1 cellular context compared by ENCODE assay signal in the genomic region with DNA sequence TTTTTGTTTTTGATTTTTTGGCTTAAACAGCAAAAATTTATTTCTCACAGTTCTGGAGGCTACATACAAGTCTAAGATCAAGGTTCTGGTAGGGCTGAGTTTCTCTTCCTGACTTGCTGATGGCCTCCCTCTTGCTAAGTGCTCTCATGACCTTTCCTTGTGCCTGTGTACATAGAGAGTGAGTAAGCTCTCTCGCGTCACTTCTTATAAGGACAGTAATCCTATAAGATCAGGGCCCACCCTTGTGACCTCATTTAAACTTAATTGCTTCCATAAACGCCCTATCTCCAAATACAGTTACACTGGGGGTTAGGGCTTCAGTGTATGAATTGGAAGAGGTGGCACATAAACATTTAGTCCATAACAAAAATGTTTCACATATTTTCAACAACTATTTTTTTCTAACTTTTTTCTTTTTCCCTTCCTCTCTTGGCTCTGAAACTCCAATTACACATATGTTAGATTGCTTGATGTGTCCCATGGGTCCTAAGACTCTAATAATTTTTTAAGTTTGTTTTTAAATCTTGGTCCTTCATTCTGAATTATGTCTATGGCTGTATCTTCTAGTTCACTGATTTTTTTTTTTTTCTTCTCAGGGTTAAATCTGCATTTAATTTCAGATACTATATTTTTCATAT.
TF ChIP-seq lines count a peak whose summit lies in the region.

No MANE protein-coding gene starts in this region.

TF ChIP-seq in HEK293, 187 proteins besides CTCF, POLR2A, EP300 and RAD21 (continued from another document):
- 0 out of 2 replicates have a peak, but pooled peaks have one; percentile 13 for TF ChIP-seq SP3 (tag by site-specific recombination; IDR thresholded peaks at IDR 0.05)
- peak; percentile 75 for TF ChIP-seq KLF1 (tag by site-specific recombination; IDR thresholded peaks at IDR 0.05)
- no peak for TF ChIP-seq ZNF518A (tag by site-specific recombination; conservative IDR thresholded peaks at IDR 0.05; ENCODE audit: low read depth)
- no peak for TF ChIP-seq ZNF768 (tag by site-specific recombination; IDR thresholded peaks at IDR 0.05)
- no peak for TF ChIP-seq ZNF623 (tag by site-specific recombination; IDR thresholded peaks at IDR 0.05)
- TF ChIP-seq ZNF16 (tag by site-specific recombination; IDR thresholded peaks at IDR 0.05; ENCODE audit: low read depth): no peak
- no peak for TF ChIP-seq ELK4 (IDR thresholded peaks at IDR 0.05; ENCODE audit: borderline replicate concordance, low read depth, low read length)
- TF ChIP-seq, protein P1, sequence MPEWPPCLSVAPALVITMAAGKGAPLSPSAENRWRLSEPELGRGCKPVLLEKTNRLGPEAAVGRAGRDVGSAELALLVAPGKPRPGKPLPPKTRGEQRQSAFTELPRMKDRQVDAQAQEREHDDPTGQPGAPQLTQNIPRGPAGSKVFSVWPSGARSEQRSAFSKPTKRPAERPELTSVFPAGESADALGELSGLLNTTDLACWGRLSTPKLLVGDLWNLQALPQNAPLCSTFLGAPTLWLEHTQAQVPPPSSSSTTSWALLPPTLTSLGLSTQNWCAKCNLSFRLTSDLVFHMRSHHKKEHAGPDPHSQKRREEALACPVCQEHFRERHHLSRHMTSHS (tag by site-specific recombination; IDR thresholded peaks at IDR 0.05): no peak
- TF ChIP-seq ZNF184 (tag by site-specific recombination; IDR thresholded peaks at IDR 0.05): no peak
- no peak for TF ChIP-seq ZNF529 (tag by site-specific recombination; IDR thresholded peaks at IDR 0.05; ENCODE audit: insufficient replicate concordance)
- peak; percentile 83; the same call in 1 of the 2 replicates for TF ChIP-seq KLF17 (tag by site-specific recombination; IDR thresholded peaks at IDR 0.05)
